Comparison of ENCODE assay signal across 24 cellular contexts in genomic region chr20:1101533-1101932, GRCh38. TPM values are rescaled to one million over a fixed set of nuclear protein-coding genes. Genes with fewer than 3 reads are reported as not detected.
DNase-seq lines count a peak whose midpoint lies in the region; ATAC-seq, FAIRE-seq and TF ChIP-seq lines count a peak whose summit lies in the region.
"Had no signal": no experiment of that assay in that cellular context is flagged by ENCODE, and none has a peak within 500 bp of the region (broad histone marks: within the 10 kb centered on the region; RNA-seq: fewer than 3 reads in every experiment).

No MANE protein-coding gene starts in this region.

- DNase-seq in HepG2 (ENCODE audit: low spot score), result no peak
- DNase-seq in right lobe of liver, result no peak
- DNase-seq in RWPE1 (ENCODE audit: low spot score), result no peak
- no peak for DNase-seq in foreskin melanocyte
- DNase-seq: ACHN; BE2C; C1 segment of cervical spinal cord; CD4-positive, alpha-beta memory T cell; CD4-positive, CD25-positive, alpha-beta regulatory T cell; CD8-positive, alpha-beta memory T cell; COR-L47; DMS 273 treated with DMSO at 0.1 percent for 48 hours; DMS153; DMS79; DND-41; EL; GDM1 had no signal

- TF ChIP-seq POLR2A in HepG2 (IDR thresholded peaks at IDR 0.05; ENCODE audit: insufficient read depth in 1 of 2, low read depth in 2 of 2, low read length in 2 of 2), result no peak
- TF ChIP-seq POLR2A in right lobe of liver (IDR thresholded peaks at IDR 0.05), result no peak

- no peak for FAIRE-seq in HepG2 (lab: Jason Lieb, UNC)
- FAIRE-seq: GM12878, GM12892, GM18507, GM19239 had no signal

- no peak overlapping the region for H3K9ac ChIP-seq in HepG2 (ENCODE audit: insufficient read depth, low read depth, low read length)
- H3K9ac ChIP-seq: BLaER1 had no signal

- H4K20me1 ChIP-seq in HepG2 (ENCODE audit: insufficient read depth, low read length), result no peaks in the 10 kb centered on the region
- H4K20me1 ChIP-seq: BLaER1 had no signal

- intact Hi-C loops in HepG2 (cut with micrococcal nuclease; ENCODE audit: unreplicated experiment) (no loop called here), right lobe of liver (cut with DNase I) (no loop called here)

- no peak for TF ChIP-seq RAD21 in HepG2 (CRISPR knock-in tag; IDR thresholded peaks at IDR 0.05)

- POLR2A ChIA-PET in HepG2 (lab: Yijun Ruan, JAX) (no interaction called here), RWPE1 (lab: Yijun Ruan, JAX; ENCODE audit: low non-redundant PET) (no interaction called here)

- no peaks in the 10 kb centered on the region for H3K79me2 ChIP-seq in HepG2 (ENCODE audit: insufficient read depth, low read length)

- no peaks in the 10 kb centered on the region for H3K36me3 ChIP-seq in HepG2 (replicated peaks in 1 of 2; ENCODE audit: control insufficient read depth in 1 of 2, insufficient read depth in 2 of 2, low read length in 2 of 2)
- no peaks in the 10 kb centered on the region for H3K36me3 ChIP-seq in right lobe of liver
- H3K36me3 ChIP-seq: BE2C, BLaER1 had no signal

- H3K27ac ChIP-seq in HepG2 (ENCODE audit: extremely low read length, insufficient read depth, low read length) (no peak overlapping the region), right lobe of liver (no peak overlapping the region), RWPE1 (no peak overlapping the region)
- H3K27ac ChIP-seq: 22Rv1, BLaER1 had no signal

- BruUV-seq in HepG2 (replicated peaks; lab: Mats Ljungman, UMichigan), result no TSS peak

- TF ChIP-seq CTCF in HepG2 (CRISPR knock-in tag; IDR thresholded peaks at IDR 0.05) (no peak), right lobe of liver (IDR thresholded peaks at IDR 0.05) (no peak), RWPE1 (conservative IDR thresholded peaks at IDR 0.05; ENCODE audit: low read depth) (0 out of 2 replicates have a peak, but pooled peaks have one; percentile 3)

- H3K4me1 ChIP-seq in HepG2 (ENCODE audit: insufficient read depth, low read length) (no peaks in the 10 kb centered on the region), right lobe of liver (peaks cover 0 to 3% (median 0%) of the 10 kb centered on the region in 4 donors)
- H3K4me1 ChIP-seq: BE2C, BLaER1 had no signal

- CTCF ChIA-PET in HepG2 (lab: Yijun Ruan, JAX; ENCODE audit: low intra/inter-chr PET ratio, low total read pairs) (no interaction called here), RWPE1 (lab: Yijun Ruan, JAX) (no interaction called here)

- H2AFZ ChIP-seq in HepG2 (ENCODE audit: low read length), result no peak overlapping the region

- H3K4me3 ChIP-seq in HepG2 (replicated peaks in 1 of 3; ENCODE audit: insufficient read depth in 1 of 3, low read depth in 2 of 3, low read length in 3 of 3), result no peak overlapping the region
- no peak overlapping the region for H3K4me3 ChIP-seq in right lobe of liver
- H3K4me3 ChIP-seq: BLaER1, GM12878 had no signal

- H3K27me3 ChIP-seq in HepG2 (ENCODE audit: control insufficient read depth in 1 of 2, insufficient read depth in 2 of 2, low read length in 2 of 2) (no peaks in the 10 kb centered on the region), right lobe of liver (no peaks in the 10 kb centered on the region)
- H3K27me3 ChIP-seq: BE2C, BLaER1 had no signal

- ATAC-seq in HepG2 (no peak), right lobe of liver (no peak), GM18907 (IDR thresholded peaks at IDR 0.05; ENCODE audit: unreplicated experiment) (no peak)
- ATAC-seq: GM12878 had no signal

- in situ Hi-C loops in HepG2 (cut with HindIII; ENCODE audit: extremely low pct_ligation_motif_present, low pct_unique_long_range_greater_than_20kb), result loop anchor here (10.0 kb wide), 1 partner anchor 287 kb away; no protein-coding TSS in a partner anchor

- H3K9me3 ChIP-seq in HepG2 (ENCODE audit: low read length) (no peaks in the 10 kb centered on the region), right lobe of liver (peaks cover 0 to 6% (median 0%) of the 10 kb centered on the region in 4 donors)
- H3K9me3 ChIP-seq: BE2C had no signal

- H3K4me2 ChIP-seq in HepG2 (ENCODE audit: low read depth, low read length), result no peak overlapping the region
- H3K4me2 ChIP-seq: BLaER1 had no signal

- TF ChIP-seq EP300 in HepG2 (IDR thresholded peaks at IDR 0.05; ENCODE audit: low read depth in 2 of 2, low read length in 2 of 2) (no peak), HepG2 (CRISPR knock-in tag; IDR thresholded peaks at IDR 0.05; ENCODE audit: borderline replicate concordance) (no peak)

TF ChIP-seq in HepG2, 621 proteins besides CTCF, POLR2A, EP300 and RAD21:
- TF ChIP-seq ATF7 (IDR thresholded peaks at IDR 0.05) (peak; percentile 95), ATF7 (CRISPR knock-in tag; IDR thresholded peaks at IDR 0.05) (no peak), ZNF350 (CRISPR knock-in tag; IDR thresholded peaks at IDR 0.05; ENCODE audit: borderline replicate concordance, low read depth) (no peak), ZNF7 (CRISPR knock-in tag; IDR thresholded peaks at IDR 0.05) (no peak), ATF5 (CRISPR knock-in tag; IDR thresholded peaks at IDR 0.05; ENCODE audit: low read depth) (no peak), CREB1 (IDR thresholded peaks at IDR 0.05) (peak; percentile 46; the same call in 1 of the 2 replicates), CREB1 (CRISPR knock-in tag; IDR thresholded peaks at IDR 0.05) (no peak)
TF ChIP-seq in HepG2: peak in this region for 2.

RNA-seq across cellular contexts. Expression of gene PSMF1, which starts 16.9 kb away (rescaled TPM):
- total RNA-seq in HepG2 (2016; rRNA removed; fragmentation: Illumina TruSeq; extraction: Trizol) (86.0 and 113 TPM in 2 replicates), right lobe of liver (100 to 1,000 TPM in 5 of 6 experiments, 10 to 100 TPM in 1; 82.5 to 260 (median 116) TPM)
- 19.7 and 25.4 TPM in 2 replicates for total RNA-seq in HepG2 (2016; cell fraction: cytosol; rRNA removed; fragmentation: Illumina TruSeq; extraction: Trizol; ENCODE audit: low read depth)
- total RNA-seq in HepG2 (2016; cell fraction: insoluble cytoplasmic fraction; rRNA removed; fragmentation: Illumina TruSeq; extraction: Trizol), result 84.7 and 89.7 TPM in 2 replicates
- 45.7 and 47.8 TPM in 2 replicates for total RNA-seq in HepG2 (2016; cell fraction: membrane; rRNA removed; fragmentation: Illumina TruSeq; extraction: Trizol)
- total RNA-seq in HepG2 (2016; cell fraction: nucleus; rRNA removed; fragmentation: Illumina TruSeq; extraction: Trizol), result 55.8 and 66.5 TPM in 2 replicates
- 82.5 and 90.6 TPM in 2 replicates for polyA plus RNA-seq in HepG2 (2011; rRNA removed)
- polyA plus RNA-seq in HepG2 (2011; cell fraction: cytosol; rRNA removed), result 129 and 230 TPM in 2 replicates
- polyA plus RNA-seq in HepG2 (2011; cell fraction: nucleus; rRNA removed), result 130 and 163 TPM in 2 replicates
- polyA plus RNA-seq in HepG2 (2012), result 209 and 270 TPM in 2 replicates
- polyA plus RNA-seq in HepG2 (2016; cell fraction: cytosol; fragmentation: Illumina TruSeq; extraction: Trizol; ENCODE audit: low read depth), result 182 and 186 TPM in 2 replicates
- 230 and 306 TPM in 2 replicates for polyA plus RNA-seq in HepG2 (2016; cell fraction: insoluble cytoplasmic fraction; fragmentation: Illumina TruSeq; extraction: Trizol; ENCODE audit: low read depth)
- 158 and 165 TPM in 2 replicates for polyA plus RNA-seq in HepG2 (2016; cell fraction: membrane; fragmentation: Illumina TruSeq; extraction: Trizol; ENCODE audit: low read depth)
- 135 and 140 TPM in 2 replicates for polyA plus RNA-seq in HepG2 (2016; cell fraction: nucleus; fragmentation: Illumina TruSeq; extraction: Trizol; ENCODE audit: insufficient read depth, low read depth)
- polyA minus RNA-seq in HepG2 (2011; rRNA and poly(A)+ RNA removed; ENCODE audit: low replicate concordance), result 31.0 and 97.3 TPM in 2 replicates
- 90.7 and 92.5 TPM in 2 replicates for polyA minus RNA-seq in HepG2 (2011; cell fraction: cytosol; rRNA and poly(A)+ RNA removed)
- polyA minus RNA-seq in HepG2 (2011; cell fraction: nucleus; rRNA and poly(A)+ RNA removed), result 67.6 and 70.3 TPM in 2 replicates
